Comparison of ENCODE assay signal across 1 cellular context in the genomic region with DNA sequence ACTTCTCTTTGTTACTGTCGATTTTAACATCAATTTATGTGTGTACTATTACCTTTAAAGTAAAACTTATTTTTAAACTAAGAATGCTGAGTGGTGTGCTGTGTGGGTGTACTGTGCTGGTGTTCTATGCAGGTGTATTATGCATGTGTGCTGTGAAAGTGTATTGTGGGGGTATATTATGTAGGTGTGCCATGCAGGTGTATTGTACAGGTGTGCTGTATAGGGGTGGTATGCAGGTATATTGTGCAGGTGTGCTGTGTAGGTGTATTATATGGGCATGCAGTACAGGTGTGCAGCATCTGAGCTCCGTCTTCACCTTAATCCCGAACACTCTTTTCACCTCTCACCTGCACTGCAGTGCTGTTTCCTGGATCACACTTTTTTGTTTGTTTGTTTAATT.
TF ChIP-seq lines count a peak whose summit lies in the region.

No MANE protein-coding gene starts in this region.

TF ChIP-seq in K562, 482 proteins besides CTCF, POLR2A, EP300 and RAD21:
- peak; percentile 21; the same call in 1 of the 2 replicates for TF ChIP-seq ZEB2 (IDR thresholded peaks at IDR 0.05)
TF ChIP-seq in K562: peak in this region for 1; not testable (repeated sequence) for 481.
